In the genomic region with DNA sequence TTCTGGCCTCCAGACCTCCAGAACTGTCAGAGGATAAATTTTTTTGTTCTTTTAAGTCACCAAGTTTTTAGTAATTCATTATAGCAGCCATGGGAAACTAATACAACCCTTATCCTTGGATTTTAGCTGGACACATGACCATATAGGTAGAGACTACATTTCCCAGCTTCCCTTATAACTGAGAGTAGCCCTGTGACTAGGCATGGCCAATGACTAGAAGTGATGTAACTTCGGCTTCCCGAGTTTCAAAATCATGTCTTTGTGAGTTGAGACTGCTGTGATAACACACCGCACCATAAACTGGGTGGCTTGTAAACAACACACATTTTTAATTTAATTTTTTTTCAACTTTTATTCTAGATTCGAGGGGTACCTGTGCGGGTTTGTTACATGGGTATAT, we compare ENCODE assay signal across 1 cellular context.
A peak's percentile ranks its signal among the peaks of the same experiment; 100 is the strongest.
TF ChIP-seq lines count a peak whose summit lies in the region.

No MANE protein-coding gene starts in this region.

TF ChIP-seq in K562, 482 proteins besides CTCF, POLR2A, EP300 and RAD21 (continued from another document):
- TF ChIP-seq, protein P1, sequence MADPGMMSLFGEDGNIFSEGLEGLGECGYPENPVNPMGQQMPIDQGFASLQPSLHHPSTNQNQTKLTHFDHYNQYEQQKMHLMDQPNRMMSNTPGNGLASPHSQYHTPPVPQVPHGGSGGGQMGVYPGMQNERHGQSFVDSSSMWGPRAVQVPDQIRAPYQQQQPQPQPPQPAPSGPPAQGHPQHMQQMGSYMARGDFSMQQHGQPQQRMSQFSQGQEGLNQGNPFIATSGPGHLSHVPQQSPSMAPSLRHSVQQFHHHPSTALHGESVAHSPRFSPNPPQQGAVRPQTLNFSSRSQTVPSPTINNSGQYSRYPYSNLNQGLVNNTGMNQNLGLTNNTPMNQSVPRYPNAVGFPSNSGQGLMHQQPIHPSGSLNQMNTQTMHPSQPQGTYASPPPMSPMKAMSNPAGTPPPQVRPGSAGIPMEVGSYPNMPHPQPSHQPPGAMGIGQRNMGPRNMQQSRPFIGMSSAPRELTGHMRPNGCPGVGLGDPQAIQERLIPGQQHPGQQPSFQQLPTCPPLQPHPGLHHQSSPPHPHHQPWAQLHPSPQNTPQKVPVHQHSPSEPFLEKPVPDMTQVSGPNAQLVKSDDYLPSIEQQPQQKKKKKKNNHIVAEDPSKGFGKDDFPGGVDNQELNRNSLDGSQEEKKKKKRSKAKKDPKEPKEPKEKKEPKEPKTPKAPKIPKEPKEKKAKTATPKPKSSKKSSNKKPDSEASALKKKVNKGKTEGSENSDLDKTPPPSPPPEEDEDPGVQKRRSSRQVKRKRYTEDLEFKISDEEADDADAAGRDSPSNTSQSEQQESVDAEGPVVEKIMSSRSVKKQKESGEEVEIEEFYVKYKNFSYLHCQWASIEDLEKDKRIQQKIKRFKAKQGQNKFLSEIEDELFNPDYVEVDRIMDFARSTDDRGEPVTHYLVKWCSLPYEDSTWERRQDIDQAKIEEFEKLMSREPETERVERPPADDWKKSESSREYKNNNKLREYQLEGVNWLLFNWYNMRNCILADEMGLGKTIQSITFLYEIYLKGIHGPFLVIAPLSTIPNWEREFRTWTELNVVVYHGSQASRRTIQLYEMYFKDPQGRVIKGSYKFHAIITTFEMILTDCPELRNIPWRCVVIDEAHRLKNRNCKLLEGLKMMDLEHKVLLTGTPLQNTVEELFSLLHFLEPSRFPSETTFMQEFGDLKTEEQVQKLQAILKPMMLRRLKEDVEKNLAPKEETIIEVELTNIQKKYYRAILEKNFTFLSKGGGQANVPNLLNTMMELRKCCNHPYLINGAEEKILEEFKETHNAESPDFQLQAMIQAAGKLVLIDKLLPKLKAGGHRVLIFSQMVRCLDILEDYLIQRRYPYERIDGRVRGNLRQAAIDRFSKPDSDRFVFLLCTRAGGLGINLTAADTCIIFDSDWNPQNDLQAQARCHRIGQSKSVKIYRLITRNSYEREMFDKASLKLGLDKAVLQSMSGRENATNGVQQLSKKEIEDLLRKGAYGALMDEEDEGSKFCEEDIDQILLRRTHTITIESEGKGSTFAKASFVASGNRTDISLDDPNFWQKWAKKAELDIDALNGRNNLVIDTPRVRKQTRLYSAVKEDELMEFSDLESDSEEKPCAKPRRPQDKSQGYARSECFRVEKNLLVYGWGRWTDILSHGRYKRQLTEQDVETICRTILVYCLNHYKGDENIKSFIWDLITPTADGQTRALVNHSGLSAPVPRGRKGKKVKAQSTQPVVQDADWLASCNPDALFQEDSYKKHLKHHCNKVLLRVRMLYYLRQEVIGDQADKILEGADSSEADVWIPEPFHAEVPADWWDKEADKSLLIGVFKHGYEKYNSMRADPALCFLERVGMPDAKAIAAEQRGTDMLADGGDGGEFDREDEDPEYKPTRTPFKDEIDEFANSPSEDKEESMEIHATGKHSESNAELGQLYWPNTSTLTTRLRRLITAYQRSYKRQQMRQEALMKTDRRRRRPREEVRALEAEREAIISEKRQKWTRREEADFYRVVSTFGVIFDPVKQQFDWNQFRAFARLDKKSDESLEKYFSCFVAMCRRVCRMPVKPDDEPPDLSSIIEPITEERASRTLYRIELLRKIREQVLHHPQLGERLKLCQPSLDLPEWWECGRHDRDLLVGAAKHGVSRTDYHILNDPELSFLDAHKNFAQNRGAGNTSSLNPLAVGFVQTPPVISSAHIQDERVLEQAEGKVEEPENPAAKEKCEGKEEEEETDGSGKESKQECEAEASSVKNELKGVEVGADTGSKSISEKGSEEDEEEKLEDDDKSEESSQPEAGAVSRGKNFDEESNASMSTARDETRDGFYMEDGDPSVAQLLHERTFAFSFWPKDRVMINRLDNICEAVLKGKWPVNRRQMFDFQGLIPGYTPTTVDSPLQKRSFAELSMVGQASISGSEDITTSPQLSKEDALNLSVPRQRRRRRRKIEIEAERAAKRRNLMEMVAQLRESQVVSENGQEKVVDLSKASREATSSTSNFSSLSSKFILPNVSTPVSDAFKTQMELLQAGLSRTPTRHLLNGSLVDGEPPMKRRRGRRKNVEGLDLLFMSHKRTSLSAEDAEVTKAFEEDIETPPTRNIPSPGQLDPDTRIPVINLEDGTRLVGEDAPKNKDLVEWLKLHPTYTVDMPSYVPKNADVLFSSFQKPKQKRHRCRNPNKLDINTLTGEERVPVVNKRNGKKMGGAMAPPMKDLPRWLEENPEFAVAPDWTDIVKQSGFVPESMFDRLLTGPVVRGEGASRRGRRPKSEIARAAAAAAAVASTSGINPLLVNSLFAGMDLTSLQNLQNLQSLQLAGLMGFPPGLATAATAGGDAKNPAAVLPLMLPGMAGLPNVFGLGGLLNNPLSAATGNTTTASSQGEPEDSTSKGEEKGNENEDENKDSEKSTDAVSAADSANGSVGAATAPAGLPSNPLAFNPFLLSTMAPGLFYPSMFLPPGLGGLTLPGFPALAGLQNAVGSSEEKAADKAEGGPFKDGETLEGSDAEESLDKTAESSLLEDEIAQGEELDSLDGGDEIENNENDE (IDR thresholded peaks at IDR 0.05; ENCODE audit: low read depth, low read length), result no peak
- peak; percentile 21 to 25; a peak in 2 of 4 replicates for TF ChIP-seq SIX5 (IDR thresholded peaks at IDR 0.05; ENCODE audit: borderline replicate concordance in 1 of 2, insufficient read depth in 1 of 2, low read depth in 1 of 2, low read length in 2 of 2)
- TF ChIP-seq ATF1 (CRISPR knock-in tag; IDR thresholded peaks at IDR 0.05), result no peak
- peak; percentile 32; the same call in 1 of the 2 replicates for TF ChIP-seq ATF1 (tag; IDR thresholded peaks at IDR 0.05)
- peak; percentile 32; the same call in 1 of the 2 replicates for TF ChIP-seq TOE1 (IDR thresholded peaks at IDR 0.05; ENCODE audit: borderline replicate concordance)
- no peak for TF ChIP-seq TOE1 (CRISPR knock-in tag; IDR thresholded peaks at IDR 0.05; ENCODE audit: borderline replicate concordance, low read depth)
